Comparison of ENCODE assay signal across 9 cellular contexts in genomic region chr7:149245244-149245643, GRCh38. TPM values are rescaled to one million over a fixed set of nuclear protein-coding genes. Genes with fewer than 3 reads are reported as not detected.
DNase-seq lines count a peak whose midpoint lies in the region; ATAC-seq and TF ChIP-seq lines count a peak whose summit lies in the region.
"Had no signal": no experiment of that assay in that cellular context is flagged by ENCODE, and none has a peak within 500 bp of the region (broad histone marks: within the 10 kb centered on the region; RNA-seq: fewer than 3 reads in every experiment).

No MANE protein-coding gene starts in this region.

- in situ Hi-C loops in ACHN (cut with HindIII; ENCODE audit: low pct_ligation_motif_present, low pct_unique_long_range_greater_than_20kb, low sequenced_read_pairs) = no loop called here

- no peak overlapping the region for H3K4me3 ChIP-seq in body of pancreas

- ATAC-seq in GM18909 (IDR thresholded peaks at IDR 0.05; ENCODE audit: poor library complexity, unreplicated experiment) (peak; percentile 84), HG02642 (IDR thresholded peaks at IDR 0.05; ENCODE audit: poor library complexity, unreplicated experiment) (peak; percentile 66), HG02571 (IDR thresholded peaks at IDR 0.05; ENCODE audit: unreplicated experiment) (no peak), body of pancreas (no peak)
- ATAC-seq: naive thymus-derived CD4-positive, alpha-beta T cell had no signal

- no peak for TF ChIP-seq CTCF in body of pancreas (IDR thresholded peaks at IDR 0.05)

- no peak for TF ChIP-seq POLR2A in body of pancreas (IDR thresholded peaks at IDR 0.05)

- H3K27me3 ChIP-seq in body of pancreas = no peaks in the 10 kb centered on the region

- intact Hi-C loops in body of pancreas (cut with DNase I) = no loop called here

- H3K27ac ChIP-seq in body of pancreas = no peak overlapping the region

- peak; percentile 61 to 73 for DNase-seq in activated CD4-positive, alpha-beta T cell treated with anti-CD3 and anti-CD28 coated beads, Interleukin-2, amount 50 U/mL, for 48 hours
- peak; percentile 3 to 13 for DNase-seq in stimulated activated CD4-positive, alpha-beta T cell treated with anti-CD3 and anti-CD28 coated beads, Interleukin-1b, Interleukin-23, amount 100 ng/mL, for 4 hours (ENCODE audit: low read depth in 2 of 2)
- DNase-seq in ACHN = no peak
- no peak for DNase-seq in body of pancreas
- DNase-seq: NCI-H2029 treated with DMSO at 0.1 percent for 48 hours had no signal

- H3K36me3 ChIP-seq in body of pancreas (replicated peaks in 1 of 2; ENCODE audit: insufficient read depth in 1 of 2, low read depth in 2 of 2) = no peaks in the 10 kb centered on the region

- peaks cover 14% of the 10 kb centered on the region for H3K4me1 ChIP-seq in body of pancreas

- 82 to 92% methylated on average over 5 of the region's 5 CpGs for WGBS in body of pancreas, 2 donors

- H3K9me3 ChIP-seq in body of pancreas = no peaks in the 10 kb centered on the region

RNA-seq across cellular contexts. Expression of gene ZNF212, which starts 5.8 kb away (rescaled TPM):
- total RNA-seq in body of pancreas = 1 to 10 TPM; 5.7 to 6.6 TPM

RNA-seq across cellular contexts. Expression of gene ZNF783, which starts 16.8 kb away (rescaled TPM):
- 10 to 100 TPM; 12.5 to 17.5 TPM for total RNA-seq in body of pancreas

RNA-seq across cellular contexts. Expression of gene ZNF282, which starts 49.9 kb away (rescaled TPM):
- total RNA-seq in body of pancreas = 10 to 100 TPM; 12.7 to 28.0 TPM

Comparison
In these comparisons a context has a peak if more than half of its experiments do, and no peak if none do; other contexts are left out.
1. ATAC-seq: peak in GM18909 (single experiment) and HG02642 (single experiment); none in HG02571 (single experiment) and body of pancreas (single experiment).
2. DNase-seq: peak in activated CD4-positive, alpha-beta T cell treated with anti-CD3 and anti-CD28 coated beads, Interleukin-2, amount 50 U/mL, for 48 hours (2 of 2) and stimulated activated CD4-positive, alpha-beta T cell treated with anti-CD3 and anti-CD28 coated beads, Interleukin-1b, Interleukin-23, amount 100 ng/mL, for 4 hours (2 of 2); none in ACHN (single experiment) and body of pancreas (0 of 4).